In genomic region chr5:68216737-68217231, GRCh38 we compare ENCODE assay signal across 8 cellular contexts. TPM values are rescaled to one million over a fixed set of nuclear protein-coding genes. Genes with fewer than 3 reads are reported as not detected.
DNase-seq lines count a peak whose midpoint lies in the region; ATAC-seq and TF ChIP-seq lines count a peak whose summit lies in the region.

No MANE protein-coding gene starts in this region.

- in situ Hi-C loops in GM13977 (cut with MboI; ENCODE audit: low pct_unique_long_range_greater_than_20kb, low sequenced_read_pairs, unreplicated experiment) = no loop called here

- H3K4me3 Mint-ChIP-seq in activated T-helper 2 cell treated with anti-CD3 and anti-CD28 coated beads, Interferon-gamma antibody, Interleukin-2, Interleukin-4, amounts not matched to agents 10 μg/mL and 5 μg/mL and 100 μg/mL, durations not matched to agents 14 hours and 24 hours and 36 hours (ENCODE audit: low read depth) = peak overlapping the region; percentile 91
- H3K4me3 Mint-ChIP-seq in stimulated activated naive B cell treated with anti-CD40 and anti-IgM and Interleukin-4, amounts not matched to agents 10 μg/mL and 1 μg/mL and 100 μg/mL, for 72 hours = peak overlapping the region; percentile 88 to 94

- H3K4me3 ChIP-seq in AG04449 (ENCODE audit: low read depth, low read length) = peak overlapping the region; percentile 88
- H3K4me3 ChIP-seq in iPS-20b (ENCODE audit: low read length) = peak overlapping the region; percentile 81

- ATAC-seq in HG03432 (IDR thresholded peaks at IDR 0.05; ENCODE audit: unreplicated experiment) = peak; percentile 3
- peak; percentile 1 to 8 for ATAC-seq in stimulated activated naive B cell treated with anti-CD40 and anti-IgM and Interleukin-4, amounts not matched to agents 10 μg/mL and 1 μg/mL and 100 μg/mL, for 72 hours (replicated peaks)

- intact Hi-C loops in activated T-helper 2 cell treated with anti-CD3 and anti-CD28 coated beads, Interferon-gamma antibody, Interleukin-2, Interleukin-4, amounts not matched to agents 10 μg/mL and 5 μg/mL and 100 μg/mL, durations not matched to agents 14 hours and 24 hours and 36 hours (cut with micrococcal nuclease) = loop anchor here (1.0 to 10.0 kb wide), 5 partner anchors 24 to 1212 kb away; partner anchors contain the start of genes CCNB1 and CENPH

- H3K36me3 ChIP-seq in iPS-20b (ENCODE audit: insufficient read depth, low read depth, low read length) = no peaks in the 10 kb centered on the region

- no peak for DNase-seq in AG04449 (ENCODE audit: low read depth, low spot score)
- DNase-seq in GM13977 (ENCODE audit: low spot score) = peak; percentile 60
- peak; percentile 10 for DNase-seq in activated T-helper 2 cell treated with anti-CD3 and anti-CD28 coated beads, Interferon-gamma antibody, Interleukin-2, Interleukin-4, amounts not matched to agents 10 μg/mL and 5 μg/mL and 100 μg/mL, durations not matched to agents 14 hours and 24 hours and 36 hours (ENCODE audit: low spot score)
- DNase-seq in stimulated activated naive B cell treated with anti-CD40 and anti-IgM and Interleukin-4, amounts not matched to agents 10 μg/mL and 1 μg/mL and 100 μg/mL, for 72 hours = no peak
- no peak for DNase-seq in NCI-H774 (lab: John Stamatoyannopoulos, UW)
- no peak for DNase-seq in activated CD8-positive, alpha-beta memory T cell treated with anti-CD3 and anti-CD28 coated beads, Interleukin-2, amount 50 U/mL, for 48 hours

- H3K4me1 ChIP-seq in iPS-20b (ENCODE audit: insufficient read depth, low read length) = peaks cover 13% of the 10 kb centered on the region

- peaks cover 6% of the 10 kb centered on the region for H3K27me3 Mint-ChIP-seq in activated T-helper 2 cell treated with anti-CD3 and anti-CD28 coated beads, Interferon-gamma antibody, Interleukin-2, Interleukin-4, amounts not matched to agents 10 μg/mL and 5 μg/mL and 100 μg/mL, durations not matched to agents 14 hours and 24 hours and 36 hours (ENCODE audit: low read depth)
- H3K27me3 Mint-ChIP-seq in stimulated activated naive B cell treated with anti-CD40 and anti-IgM and Interleukin-4, amounts not matched to agents 10 μg/mL and 1 μg/mL and 100 μg/mL, for 72 hours = no peaks in the 10 kb centered on the region

- TF ChIP-seq CTCF in AG04449 (IDR thresholded peaks at IDR 0.05; ENCODE audit: insufficient read depth, low read length, missing control alignments) (no peak), GM13977 (IDR thresholded peaks at IDR 0.05; ENCODE audit: extremely low read depth, insufficient read depth, missing control alignments) (no peak)

- peaks cover 36% of the 10 kb centered on the region for H3K4me1 Mint-ChIP-seq in activated T-helper 2 cell treated with anti-CD3 and anti-CD28 coated beads, Interferon-gamma antibody, Interleukin-2, Interleukin-4, amounts not matched to agents 10 μg/mL and 5 μg/mL and 100 μg/mL, durations not matched to agents 14 hours and 24 hours and 36 hours (ENCODE audit: low read depth)
- H3K4me1 Mint-ChIP-seq in stimulated activated naive B cell treated with anti-CD40 and anti-IgM and Interleukin-4, amounts not matched to agents 10 μg/mL and 1 μg/mL and 100 μg/mL, for 72 hours = peaks cover 24 to 52% of the 10 kb centered on the region in 2 donors

- no peak overlapping the region for H3K27ac ChIP-seq in iPS-20b (ENCODE audit: low read length)

- H3K27ac Mint-ChIP-seq in activated T-helper 2 cell treated with anti-CD3 and anti-CD28 coated beads, Interferon-gamma antibody, Interleukin-2, Interleukin-4, amounts not matched to agents 10 μg/mL and 5 μg/mL and 100 μg/mL, durations not matched to agents 14 hours and 24 hours and 36 hours = peak overlapping the region; percentile 88
- H3K27ac Mint-ChIP-seq in stimulated activated naive B cell treated with anti-CD40 and anti-IgM and Interleukin-4, amounts not matched to agents 10 μg/mL and 1 μg/mL and 100 μg/mL, for 72 hours = peak overlapping the region; percentile 93

- CTCF ChIA-PET in AG04449 (lab: Yijun Ruan, JAX) = interaction anchor here (0.6 to 3.7 kb wide), 6 partner anchors 7 to 972 kb away, joined by 3 to 19 read pairs (median 3); no protein-coding TSS in a partner anchor

- POLR2A ChIA-PET in AG04449 (lab: Yijun Ruan, JAX) = interaction anchor here (2.1 to 2.2 kb wide), 2 partner anchors 8 to 170 kb away, joined by 9 to 12 read pairs; no protein-coding TSS in a partner anchor

- peaks cover 40% of the 10 kb centered on the region for H3K36me3 Mint-ChIP-seq in activated T-helper 2 cell treated with anti-CD3 and anti-CD28 coated beads, Interferon-gamma antibody, Interleukin-2, Interleukin-4, amounts not matched to agents 10 μg/mL and 5 μg/mL and 100 μg/mL, durations not matched to agents 14 hours and 24 hours and 36 hours (ENCODE audit: low read depth)
- peaks cover 3 to 5% of the 10 kb centered on the region in 2 donors for H3K36me3 Mint-ChIP-seq in stimulated activated naive B cell treated with anti-CD40 and anti-IgM and Interleukin-4, amounts not matched to agents 10 μg/mL and 1 μg/mL and 100 μg/mL, for 72 hours

- H3K27me3 ChIP-seq in iPS-20b (ENCODE audit: insufficient read depth, low read length) = peaks cover 69% of the 10 kb centered on the region

- H3K9me3 Mint-ChIP-seq in activated T-helper 2 cell treated with anti-CD3 and anti-CD28 coated beads, Interferon-gamma antibody, Interleukin-2, Interleukin-4, amounts not matched to agents 10 μg/mL and 5 μg/mL and 100 μg/mL, durations not matched to agents 14 hours and 24 hours and 36 hours = peaks cover 9% of the 10 kb centered on the region
- H3K9me3 Mint-ChIP-seq in stimulated activated naive B cell treated with anti-CD40 and anti-IgM and Interleukin-4, amounts not matched to agents 10 μg/mL and 1 μg/mL and 100 μg/mL, for 72 hours = peaks cover 1 to 3% of the 10 kb centered on the region in 2 donors

- peak overlapping the region; percentile 52; the same call in 1 of the 2 replicates for H3K9ac ChIP-seq in iPS-20b (ENCODE audit: low read depth, low read length)

- H3K9me3 ChIP-seq in iPS-20b (ENCODE audit: insufficient read depth, low read depth, low read length) = no peaks in the 10 kb centered on the region

RNA-seq across cellular contexts. Expression of gene PIK3R1, which starts 1.2 kb away (rescaled TPM):
- total RNA-seq in activated T-helper 2 cell treated with anti-CD3 and anti-CD28 coated beads, Interferon-gamma antibody, Interleukin-2, Interleukin-4, amounts not matched to agents 10 μg/mL and 5 μg/mL and 100 μg/mL, durations not matched to agents 14 hours and 24 hours and 36 hours = 58.8 and 60.0 TPM in 2 replicates

Comparison
In these comparisons a context has a peak if more than half of its experiments do, and no peak if none do; other contexts are left out.
1. DNase-seq: peak in GM13977 (single experiment) and activated T-helper 2 cell treated with anti-CD3 and anti-CD28 coated beads, Interferon-gamma antibody, Interleukin-2, Interleukin-4, amounts not matched to agents 10 μg/mL and 5 μg/mL and 100 μg/mL, durations not matched to agents 14 hours and 24 hours and 36 hours (single experiment); none in AG04449 (single experiment), stimulated activated naive B cell treated with anti-CD40 and anti-IgM and Interleukin-4, amounts not matched to agents 10 μg/mL and 1 μg/mL and 100 μg/mL, for 72 hours (single experiment), NCI-H774 (single experiment) and activated CD8-positive, alpha-beta memory T cell treated with anti-CD3 and anti-CD28 coated beads, Interleukin-2, amount 50 U/mL, for 48 hours (single experiment).